ENCODE assay signal across 28 cellular contexts in genomic region chr18:59011786-59012185, GRCh38.
"Had no signal": no experiment of that assay in that cellular context is flagged by ENCODE, and none has a peak within 500 bp of the region (broad histone marks: within the 10 kb centered on the region; RNA-seq: fewer than 3 reads in every experiment).

No MANE protein-coding gene starts in this region.

- H3K27me3 ChIP-seq: colonic mucosa, gastrocnemius medialis, hepatocyte, left lung, sigmoid colon, transverse colon, upper lobe of right lung, uterus had no signal

- DNase-seq: colonic mucosa; effector CD8-positive, alpha-beta T cell; endodermal cell; foreskin fibroblast; gastrocnemius medialis; head of caudate nucleus; kidney; left cardiac atrium; left lung; mesendoderm; midbrain; naive thymus-derived CD4-positive, alpha-beta T cell; nucleus accumbens; right cardiac atrium; sigmoid colon; stimulated activated CD4-positive, alpha-beta T cell treated with anti-CD3 and anti-CD28 coated beads, Interleukin-4, amount 100 ng/mL, for 4 hours; stimulated activated naive B cell treated with anti-CD40 and anti-IgM and Interleukin-4, amounts not matched to agents 10 μg/mL and 1 μg/mL and 100 μg/mL, for 72 hours; transverse colon; upper lobe of right lung; uterus had no signal

- H3K4me3 Mint-ChIP-seq: dendritic cell treated with granulocyte-macrophage colony-stimulating factor and Interleukin-4, amounts not matched to agents 40 ng/mL and 50 ng/mL, for 4 days; endodermal cell; naive thymus-derived CD4-positive, alpha-beta T cell; nephron; stimulated activated naive B cell treated with anti-CD40 and anti-IgM and Interleukin-4, amounts not matched to agents 10 μg/mL and 1 μg/mL and 100 μg/mL, for 72 hours; stimulated activated naive CD8-positive, alpha-beta T cell treated with anti-CD3 and anti-CD28 coated beads, Interleukin-15, Interleukin-2, amounts not matched to agents 100 ng/mL and 50 ng/mL, for 24 hours had no signal

- H3K27ac Mint-ChIP-seq: dendritic cell treated with granulocyte-macrophage colony-stimulating factor and Interleukin-4, amounts not matched to agents 40 ng/mL and 50 ng/mL, for 4 days; endodermal cell; naive thymus-derived CD4-positive, alpha-beta T cell; nephron; stimulated activated naive B cell treated with anti-CD40 and anti-IgM and Interleukin-4, amounts not matched to agents 10 μg/mL and 1 μg/mL and 100 μg/mL, for 72 hours; stimulated activated naive CD8-positive, alpha-beta T cell treated with anti-CD3 and anti-CD28 coated beads, Interleukin-15, Interleukin-2, amounts not matched to agents 100 ng/mL and 50 ng/mL, for 24 hours had no signal

- H3K9me3 Mint-ChIP-seq: dendritic cell treated with granulocyte-macrophage colony-stimulating factor and Interleukin-4, amounts not matched to agents 40 ng/mL and 50 ng/mL, for 4 days; stimulated activated naive CD8-positive, alpha-beta T cell treated with anti-CD3 and anti-CD28 coated beads, Interleukin-15, Interleukin-2, amounts not matched to agents 100 ng/mL and 50 ng/mL, for 24 hours had no signal

- ATAC-seq: esophagus mucosa; gastrocnemius medialis; left cardiac atrium; left lung; naive thymus-derived CD4-positive, alpha-beta T cell; right cardiac atrium; upper lobe of right lung had no signal

- H3K4me1 Mint-ChIP-seq: naive thymus-derived CD4-positive, alpha-beta T cell had no signal

- H3K4me2 ChIP-seq: hepatocyte had no signal

- H3K36me3 ChIP-seq: colonic mucosa, gastrocnemius medialis, left lung, prostate gland, sigmoid colon, thoracic aorta, transverse colon, upper lobe of right lung, uterus had no signal

- H3K4me3 ChIP-seq: colonic mucosa, gastrocnemius medialis, hepatocyte, left lung, prostate gland, sigmoid colon, thoracic aorta, transverse colon, upper lobe of right lung, uterus had no signal

- FAIRE-seq: kidney had no signal

- H3K79me2 ChIP-seq: hepatocyte had no signal

- H3K27ac ChIP-seq: colonic mucosa, epithelial cell of prostate, gastrocnemius medialis, hepatocyte, left lung, prostate gland, sigmoid colon, thoracic aorta, transverse colon, upper lobe of right lung, uterus had no signal

- H3K4me1 ChIP-seq: colonic mucosa, left lung, sigmoid colon, transverse colon, upper lobe of right lung, uterus had no signal

- H2AFZ ChIP-seq: hepatocyte had no signal

- H3K9me3 ChIP-seq: colonic mucosa, gastrocnemius medialis, left lung, prostate gland, sigmoid colon, thoracic aorta, transverse colon, upper lobe of right lung, uterus had no signal
